Comparison of ENCODE assay signal across 8 cellular contexts in the genomic region with DNA sequence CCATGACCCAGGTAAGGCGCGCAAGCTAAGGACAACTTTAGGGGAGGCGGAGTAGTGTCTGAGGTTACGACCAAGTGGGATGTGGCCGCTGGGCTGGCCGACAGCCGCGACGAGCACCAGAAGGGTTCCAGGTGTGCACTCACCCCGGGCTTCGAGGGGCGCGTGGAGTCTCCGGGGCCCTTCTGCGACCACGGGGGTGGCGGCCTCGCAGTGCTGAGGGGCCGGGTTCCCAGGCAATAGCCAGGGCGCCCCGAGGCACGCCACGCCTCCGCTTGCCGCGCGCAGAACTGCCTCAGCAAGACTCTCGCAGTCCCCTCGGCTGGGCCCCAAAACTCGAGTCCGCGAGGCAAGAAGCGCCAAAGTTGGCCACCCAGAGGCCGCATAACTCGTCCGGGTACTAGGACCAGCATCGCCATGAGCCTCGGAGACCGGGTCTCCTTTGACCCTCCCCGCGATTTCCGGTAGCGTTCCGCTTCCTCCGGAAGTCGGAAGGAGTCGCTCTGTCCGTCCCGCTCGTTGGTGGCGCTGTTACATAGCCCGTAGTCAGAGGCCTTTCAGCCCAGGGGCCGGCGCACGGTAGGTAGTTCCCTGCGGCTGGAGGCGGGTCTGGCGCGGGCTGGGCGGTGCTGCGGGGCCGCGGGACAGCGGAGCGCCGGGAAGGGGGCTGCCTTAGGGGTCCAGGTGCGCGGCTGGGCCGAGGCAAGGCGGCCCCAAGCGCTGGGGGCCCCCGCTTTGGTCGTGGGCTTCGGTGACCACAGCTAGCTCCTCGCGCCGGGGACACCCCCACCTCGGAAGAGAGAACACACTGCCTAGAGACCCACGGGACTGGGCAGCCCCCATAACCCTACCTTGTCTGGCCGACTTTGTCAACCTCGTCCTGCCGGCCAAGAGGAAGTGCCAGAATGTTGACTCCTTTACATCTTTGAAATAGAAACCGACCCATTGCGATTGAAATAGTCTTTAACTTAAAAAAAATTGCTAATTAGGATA. TPM values are rescaled to one million over a fixed set of nuclear protein-coding genes. Genes with fewer than 3 reads are reported as not detected.
DNase-seq lines count a peak whose midpoint lies in the region; ATAC-seq and TF ChIP-seq lines count a peak whose summit lies in the region.

A gene with protein sequence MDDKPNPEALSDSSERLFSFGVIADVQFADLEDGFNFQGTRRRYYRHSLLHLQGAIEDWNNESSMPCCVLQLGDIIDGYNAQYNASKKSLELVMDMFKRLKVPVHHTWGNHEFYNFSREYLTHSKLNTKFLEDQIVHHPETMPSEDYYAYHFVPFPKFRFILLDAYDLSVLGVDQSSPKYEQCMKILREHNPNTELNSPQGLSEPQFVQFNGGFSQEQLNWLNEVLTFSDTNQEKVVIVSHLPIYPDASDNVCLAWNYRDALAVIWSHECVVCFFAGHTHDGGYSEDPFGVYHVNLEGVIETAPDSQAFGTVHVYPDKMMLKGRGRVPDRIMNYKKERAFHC (plus strand): TSS at position 503 of the 990 bp plus-strand sequence. CDS start 7,333 bp downstream, outside the sequence.
A gene (minus strand): TSS at position 442 of the 990 bp plus-strand sequence. CDS start 26 bp downstream, at position 416.

- H3K9me3 ChIP-seq in CD4-positive, alpha-beta memory T cell (ENCODE audit: control insufficient read depth in 1 of 2, low read length in 2 of 2): no peaks in the 10 kb centered on the region

- no peaks in the 10 kb centered on the region for H3K27me3 ChIP-seq in CD4-positive, alpha-beta memory T cell (ENCODE audit: insufficient read depth, low read length)

- DNase-seq in CD4-positive, alpha-beta memory T cell: peak; percentile 86 to 91 (median 87)
- peak; percentile 87 for DNase-seq in NCI-H82 treated with DMSO at 0.1 percent for 48 hours (lab: John Stamatoyannopoulos, UW; ENCODE audit: unreplicated experiment)
- peak; percentile 92 for DNase-seq in activated CD4-positive, alpha-beta memory T cell treated with anti-CD3 and anti-CD28 coated beads, Interleukin-2, amount 10 ng/mL, durations not matched to agents 7 days and 5 days
- DNase-seq in ecto neural progenitor cell (ENCODE audit: low spot score): peak; percentile 97
- peak; percentile 90 to 98 for DNase-seq in lower leg skin (ENCODE audit: low spot score in 2 of 2)
- peak; percentile 79 to 87 for DNase-seq in stimulated activated CD4-positive, alpha-beta T cell treated with anti-CD3 and anti-CD28 coated beads, Interleukin-4, amount 100 ng/mL, for 48 hours (ENCODE audit: low read depth in 2 of 2)

- peaks cover 24 to 52% of the 10 kb centered on the region in 2 donors for H3K36me3 Mint-ChIP-seq in CD4-positive, alpha-beta memory T cell
- H3K36me3 Mint-ChIP-seq in activated CD4-positive, alpha-beta memory T cell treated with anti-CD3 and anti-CD28 coated beads, Interleukin-2, amount 10 ng/mL, durations not matched to agents 7 days and 5 days (ENCODE audit: low read depth): peaks cover 43% of the 10 kb centered on the region

- TF ChIP-seq CTCF in lower leg skin (IDR thresholded peaks at IDR 0.05): no peak

- intact Hi-C loops in CD4-positive, alpha-beta memory T cell (cut with micrococcal nuclease): loop anchor here (1.0 to 5.0 kb wide), 3 partner anchors 32 to 1300 kb away; a partner anchor contains a TSS
- intact Hi-C loops in lower leg skin (cut with DNase I; ENCODE audit: low total_unique reads): no loop called here

- peaks cover 13% of the 10 kb centered on the region for H3K36me3 ChIP-seq in CD4-positive, alpha-beta memory T cell (ENCODE audit: insufficient read depth, low read length)

- peaks cover 55% of the 10 kb centered on the region for H3K4me1 ChIP-seq in CD4-positive, alpha-beta memory T cell (ENCODE audit: insufficient read depth, low read length)

- ATAC-seq in GM19397 (IDR thresholded peaks at IDR 0.05; ENCODE audit: unreplicated experiment): peak; percentile 95
- peak; percentile 93 for ATAC-seq in HG03571 (IDR thresholded peaks at IDR 0.05; ENCODE audit: unreplicated experiment)

- H3K27ac Mint-ChIP-seq in CD4-positive, alpha-beta memory T cell: peak within 1 kb of the TSS; percentile 91 to 98 (median 94)
- H3K27ac Mint-ChIP-seq in activated CD4-positive, alpha-beta memory T cell treated with anti-CD3 and anti-CD28 coated beads, Interleukin-2, amount 10 ng/mL, durations not matched to agents 7 days and 5 days: peak within 1 kb of the TSS; percentile 92

- no peaks in the 10 kb centered on the region for H3K27me3 Mint-ChIP-seq in CD4-positive, alpha-beta memory T cell
- H3K27me3 Mint-ChIP-seq in activated CD4-positive, alpha-beta memory T cell treated with anti-CD3 and anti-CD28 coated beads, Interleukin-2, amount 10 ng/mL, durations not matched to agents 7 days and 5 days: no peaks in the 10 kb centered on the region

- POLR2A ChIA-PET in CD4-positive, alpha-beta memory T cell (lab: Charles Lee; ENCODE audit: partially characterized antibody): interaction anchor here (0.8 kb wide), 1 partner anchor 1300 kb away, joined by 3 read pairs; a partner anchor contains a TSS
- POLR2A ChIA-PET in activated CD4-positive, alpha-beta memory T cell treated with anti-CD3 and anti-CD28 coated beads, Interleukin-2, amount 10 ng/mL, durations not matched to agents 7 days and 5 days (lab: Charles Lee): interaction anchor here (1.0 to 1.2 kb wide), 4 partner anchors 9 to 1300 kb away, joined by 3 to 4 read pairs (median 4); a partner anchor contains a TSS

- peak within 1 kb of the TSS; percentile 96 for H3K27ac ChIP-seq in CD4-positive, alpha-beta memory T cell (ENCODE audit: low read depth, low read length)

- no peaks in the 10 kb centered on the region for H3K9me3 Mint-ChIP-seq in CD4-positive, alpha-beta memory T cell
- H3K9me3 Mint-ChIP-seq in activated CD4-positive, alpha-beta memory T cell treated with anti-CD3 and anti-CD28 coated beads, Interleukin-2, amount 10 ng/mL, durations not matched to agents 7 days and 5 days: no peaks in the 10 kb centered on the region

- TF ChIP-seq POLR2A in lower leg skin (IDR thresholded peaks at IDR 0.05): peak in 1 of 2 donors; percentile 70

- peak within 1 kb of the TSS; percentile 80 to 95 for H3K4me3 ChIP-seq in CD4-positive, alpha-beta memory T cell (ENCODE audit: low read length in 2 of 2)
- H3K4me3 ChIP-seq in lower leg skin (ENCODE audit: low read depth, poor library complexity, severe bottlenecking): peak within 1 kb of the TSS; percentile 97

- peaks cover 37 to 71% (median 54%) of the 10 kb centered on the region in 4 donors for H3K4me1 Mint-ChIP-seq in CD4-positive, alpha-beta memory T cell
- peaks cover 59% of the 10 kb centered on the region for H3K4me1 Mint-ChIP-seq in activated CD4-positive, alpha-beta memory T cell treated with anti-CD3 and anti-CD28 coated beads, Interleukin-2, amount 10 ng/mL, durations not matched to agents 7 days and 5 days

- WGBS in lower leg skin, 2 donors: 0 to 1% methylated on average over 32 to 69 of the region's 84 CpGs

- peak within 1 kb of the TSS; percentile 91 to 98 (median 97) for H3K4me3 Mint-ChIP-seq in CD4-positive, alpha-beta memory T cell
- peak within 1 kb of the TSS; percentile 94 for H3K4me3 Mint-ChIP-seq in activated CD4-positive, alpha-beta memory T cell treated with anti-CD3 and anti-CD28 coated beads, Interleukin-2, amount 10 ng/mL, durations not matched to agents 7 days and 5 days

- CTCF ChIA-PET in CD4-positive, alpha-beta memory T cell (lab: Charles Lee; ENCODE audit: partially characterized antibody): interaction anchor here (1.4 to 1.8 kb wide), 2 partner anchors 14 to 40 kb away, joined by 3 to 8 read pairs; no protein-coding TSS in a partner anchor
- CTCF ChIA-PET in activated CD4-positive, alpha-beta memory T cell treated with anti-CD3 and anti-CD28 coated beads, Interleukin-2, amount 10 ng/mL, durations not matched to agents 7 days and 5 days (lab: Charles Lee): interaction anchor here (2.4 to 3.9 kb wide), 2 partner anchors 14 to 40 kb away, joined by 5 to 23 read pairs; no protein-coding TSS in a partner anchor

RNA-seq across cellular contexts. Expression of the first gene that starts in this region (rescaled TPM):
- total RNA-seq in CD4-positive, alpha-beta memory T cell: 10 to 100 TPM; 45.5 to 46.7 TPM
- polyA plus RNA-seq in CD4-positive, alpha-beta memory T cell: 10 to 100 TPM; 50.0 to 55.0 TPM
- total RNA-seq in activated CD4-positive, alpha-beta memory T cell treated with anti-CD3 and anti-CD28 coated beads, Interleukin-2, amount 10 ng/mL, durations not matched to agents 7 days and 5 days: 10 to 100 TPM; 15.3 to 15.4 TPM
- 10 to 100 TPM in 3 of 4 donors, 1 to 10 TPM in 1; 9.5 to 23.4 (median 16.6) TPM for total RNA-seq in lower leg skin

RNA-seq across cellular contexts. Expression of the second gene that starts in this region (rescaled TPM):
- total RNA-seq in CD4-positive, alpha-beta memory T cell: 10 to 100 TPM; 26.0 to 26.1 TPM
- polyA plus RNA-seq in CD4-positive, alpha-beta memory T cell: 10 to 100 TPM; 12.9 to 20.2 TPM
- 10 to 100 TPM; 19.9 to 24.5 TPM for total RNA-seq in activated CD4-positive, alpha-beta memory T cell treated with anti-CD3 and anti-CD28 coated beads, Interleukin-2, amount 10 ng/mL, durations not matched to agents 7 days and 5 days
- 10 to 100 TPM; 11.3 to 33.8 (median 16.2) TPM for total RNA-seq in lower leg skin

Comparison
In these comparisons a context has a peak if more than half of its experiments do, and no peak if none do; other contexts are left out.
1. Peak in every context shown above with its lines: DNase-seq, ATAC-seq, H3K4me3 ChIP-seq and H3K27ac ChIP-seq.